21 cellular contexts compared by ENCODE assay signal in genomic region chr7:112131016-112131415, GRCh38.
DNase-seq lines count a peak whose midpoint lies in the region; ATAC-seq, FAIRE-seq and TF ChIP-seq lines count a peak whose summit lies in the region.
"Had no signal": no experiment of that assay in that cellular context is flagged by ENCODE, and none has a peak within 500 bp of the region (broad histone marks: within the 10 kb centered on the region; RNA-seq: fewer than 3 reads in every experiment).

No MANE protein-coding gene starts in this region.

- no peak overlapping the region for H3K27ac Mint-ChIP-seq in MCF 10A (ENCODE audit: low read depth, unreplicated experiment)
- H3K27ac Mint-ChIP-seq: activated CD4-positive, alpha-beta T cell treated with anti-CD3 and anti-CD28 coated beads, Interleukin-2, amount 10 ng/mL, durations not matched to agents 24 days and 14 days; effector memory CD8-positive, alpha-beta T cell; stimulated activated effector memory CD8-positive, alpha-beta T cell treated with anti-CD3 and anti-CD28 coated beads, Interleukin-12 subunit alpha, Interleukin-12 subunit beta, amount 100 ng/mL, for 72 hours had no signal

- H3K27ac ChIP-seq in heart right ventricle (peak overlapping the region in 7 of 10 donors; percentile 32 to 80 (median 59)), RWPE2 (ENCODE audit: poor library complexity, severe bottlenecking) (peak overlapping the region; percentile 56), kidney (ENCODE audit: low read depth in 2 of 2, low read length in 2 of 2) (peak overlapping the region; percentile 38 to 58), aorta (ENCODE audit: low read depth in 1 of 2, low read length in 2 of 2) (peak overlapping the region; percentile 43 to 64)
- H3K27ac ChIP-seq: C4-2B, hepatocyte had no signal

- H3K9me3 Mint-ChIP-seq in MCF 10A (ENCODE audit: unreplicated experiment) = no peaks in the 10 kb centered on the region
- H3K9me3 Mint-ChIP-seq: activated CD4-positive, alpha-beta T cell treated with anti-CD3 and anti-CD28 coated beads, Interleukin-2, amount 10 ng/mL, durations not matched to agents 24 days and 14 days; effector memory CD8-positive, alpha-beta T cell; stimulated activated effector memory CD8-positive, alpha-beta T cell treated with anti-CD3 and anti-CD28 coated beads, Interleukin-12 subunit alpha, Interleukin-12 subunit beta, amount 100 ng/mL, for 72 hours had no signal

- TF ChIP-seq CTCF in heart right ventricle (IDR thresholded peaks at IDR 0.05) = no peak
- no peak for TF ChIP-seq CTCF in RWPE2 (IDR thresholded peaks at IDR 0.05; ENCODE audit: poor library complexity, severe bottlenecking)
- no peak for TF ChIP-seq CTCF in kidney (IDR thresholded peaks at IDR 0.05; ENCODE audit: borderline replicate concordance, extremely low read depth, insufficient read depth)
- TF ChIP-seq CTCF in MCF 10A (IDR thresholded peaks at IDR 0.05; ENCODE audit: unreplicated experiment) = no peak

- H3K4me3 ChIP-seq in heart right ventricle (no peak overlapping the region), RWPE2 (ENCODE audit: severe bottlenecking) (no peak overlapping the region), kidney (ENCODE audit: low read length in 2 of 2) (no peak overlapping the region), aorta (ENCODE audit: low read length in 2 of 2) (no peak overlapping the region)
- H3K4me3 ChIP-seq: hepatocyte had no signal

- BruUV-seq in MCF 10A (replicated peaks; lab: Mats Ljungman, UMichigan) = no TSS peak

- ATAC-seq in heart right ventricle (peak in 3 of 8 donors; percentile 13 to 27 (median 15)), Right ventricle myocardium inferior (no peak), RWPE2 (ENCODE audit: low read depth) (no peak), aorta (ENCODE audit: low FRiP score) (no peak)
- ATAC-seq: effector memory CD8-positive, alpha-beta T cell; Panc1; stimulated activated effector memory CD8-positive, alpha-beta T cell treated with anti-CD3 and anti-CD28 coated beads, Interleukin-12 subunit alpha, Interleukin-12 subunit beta, amount 100 ng/mL, for 72 hours had no signal

- peaks cover 14% of the 10 kb centered on the region for H3K4me1 Mint-ChIP-seq in MCF 10A (ENCODE audit: insufficient read depth, unreplicated experiment)
- H3K4me1 Mint-ChIP-seq: activated CD4-positive, alpha-beta T cell treated with anti-CD3 and anti-CD28 coated beads, Interleukin-2, amount 10 ng/mL, durations not matched to agents 24 days and 14 days; stimulated activated effector memory CD8-positive, alpha-beta T cell treated with anti-CD3 and anti-CD28 coated beads, Interleukin-12 subunit alpha, Interleukin-12 subunit beta, amount 100 ng/mL, for 72 hours had no signal

- H3K36me3 ChIP-seq in heart right ventricle (no peaks in the 10 kb centered on the region), RWPE2 (ENCODE audit: low read depth) (no peaks in the 10 kb centered on the region), kidney (ENCODE audit: control insufficient read depth in 1 of 2, insufficient read depth in 2 of 2, low read length in 2 of 2) (no peaks in the 10 kb centered on the region), aorta (ENCODE audit: control insufficient read depth in 1 of 2, insufficient read depth in 2 of 2, low read length in 1 of 2) (no peaks in the 10 kb centered on the region)

- CTCF ChIA-PET in MCF 10A (lab: Yijun Ruan, JAX) = interaction anchor here (0.7 kb wide), 1 partner anchor 253 kb away, joined by 3 read pairs; no protein-coding TSS in a partner anchor

- H3K27me3 ChIP-seq in heart right ventricle (no peaks in the 10 kb centered on the region), RWPE2 (ENCODE audit: insufficient read depth, poor library complexity, severe bottlenecking) (no peaks in the 10 kb centered on the region), aorta (ENCODE audit: control insufficient read depth in 1 of 2, insufficient read depth in 2 of 2, low read length in 1 of 2) (no peaks in the 10 kb centered on the region)
- H3K27me3 ChIP-seq: hepatocyte had no signal

- no peak for FAIRE-seq in kidney (lab: Jason Lieb, UNC)
- FAIRE-seq: TTC549 had no signal

- POLR2A ChIA-PET in MCF 10A (lab: Yijun Ruan, JAX) = no interaction called here

- DNase-seq in heart right ventricle = no peak
- DNase-seq in Right ventricle myocardium inferior (ENCODE audit: missing footprints) = no peak
- no peak for DNase-seq in RWPE2 (ENCODE audit: low spot score)
- no peak for DNase-seq in kidney
- no peak for DNase-seq in aorta
- DNase-seq in cerebellar cortex (ENCODE audit: low spot score) = no peak
- no peak for DNase-seq in head of caudate nucleus
- no peak for DNase-seq in MCF 10A (ENCODE audit: unreplicated experiment)
- DNase-seq: ACHN; activated CD4-positive, alpha-beta T cell treated with anti-CD3 and anti-CD28 coated beads, Interleukin-2, amount 10 ng/mL, durations not matched to agents 24 days and 14 days; amygdala; effector memory CD8-positive, alpha-beta T cell; midbrain; NCI-H146; NCI-H526; stimulated activated CD4-positive, alpha-beta T cell treated with anti-CD3 and anti-CD28 coated beads, Interleukin-12 subunit alpha, Interleukin-12 subunit beta, amount 100 ng/mL, for 4 hours had no signal

- peaks cover 6% of the 10 kb centered on the region for H3K36me3 Mint-ChIP-seq in MCF 10A (ENCODE audit: insufficient read depth, unreplicated experiment)
- H3K36me3 Mint-ChIP-seq: stimulated activated effector memory CD8-positive, alpha-beta T cell treated with anti-CD3 and anti-CD28 coated beads, Interleukin-12 subunit alpha, Interleukin-12 subunit beta, amount 100 ng/mL, for 72 hours had no signal

- WGBS in heart right ventricle, 2 donors = 67 to 72% methylated on average over 7 of the region's 7 CpGs
- WGBS in aorta, 2 donors = 20 to 21% methylated on average over 7 of the region's 7 CpGs

- no peaks in the 10 kb centered on the region for H3K27me3 Mint-ChIP-seq in MCF 10A (ENCODE audit: insufficient read depth, unreplicated experiment)

- H3K4me3 Mint-ChIP-seq in MCF 10A (ENCODE audit: unreplicated experiment) = no peak overlapping the region
- H3K4me3 Mint-ChIP-seq: activated CD4-positive, alpha-beta T cell treated with anti-CD3 and anti-CD28 coated beads, Interleukin-2, amount 10 ng/mL, durations not matched to agents 24 days and 14 days; effector memory CD8-positive, alpha-beta T cell; stimulated activated effector memory CD8-positive, alpha-beta T cell treated with anti-CD3 and anti-CD28 coated beads, Interleukin-12 subunit alpha, Interleukin-12 subunit beta, amount 100 ng/mL, for 72 hours had no signal

- peaks cover 5 to 73% (median 53%) of the 10 kb centered on the region in 9 donors for H3K4me1 ChIP-seq in heart right ventricle
- peaks cover 15% of the 10 kb centered on the region for H3K4me1 ChIP-seq in RWPE2 (ENCODE audit: insufficient read depth, poor library complexity, severe bottlenecking)
- no peaks in the 10 kb centered on the region for H3K4me1 ChIP-seq in kidney (ENCODE audit: control insufficient read depth in 1 of 2, insufficient read depth in 1 of 2, low read depth in 1 of 2, low read length in 2 of 2)
- H3K4me1 ChIP-seq in aorta (ENCODE audit: control insufficient read depth in 1 of 2, insufficient read depth in 2 of 2, low read length in 2 of 2) = peaks cover 2 to 18% of the 10 kb centered on the region in 2 donors

- H3K9me3 ChIP-seq in heart right ventricle (no peaks in the 10 kb centered on the region), RWPE2 (ENCODE audit: severe bottlenecking) (no peaks in the 10 kb centered on the region), kidney (ENCODE audit: control insufficient read depth in 1 of 2, low read length in 2 of 2) (no peaks in the 10 kb centered on the region), aorta (ENCODE audit: control insufficient read depth, low read length) (no peaks in the 10 kb centered on the region)

- H3K9ac ChIP-seq in kidney (ENCODE audit: low read length in 2 of 2) = no peak overlapping the region

- intact Hi-C loops in heart right ventricle (cut with DNase I) = loop anchor here in 2 of 10 donors (10.0 kb wide), 2 partner anchors 74 to 256 kb away; partner anchors contain the start of genes DOCK4 (in 1 of the 2) and ZNF277 (in 1 of the 2)
- intact Hi-C loops in Right ventricle myocardium inferior (cut with DNase I) = loop anchor here (5.0 to 10.0 kb wide), 2 partner anchors 76 to 176 kb away; partner anchors contain the start of genes DOCK4 and ZNF277
- intact Hi-C loops in kidney (cut with DNase I) = no loop called here
- intact Hi-C loops in aorta (cut with DNase I) = no loop called here
- intact Hi-C loops in head of caudate nucleus (cut with DNase I) = no loop called here
- intact Hi-C loops in MCF 10A (cut with micrococcal nuclease) = no loop called here
